ENCODE assay signal across 8 cellular contexts in genomic region chr2:218404351-218405145, GRCh38. TPM values are rescaled to one million over a fixed set of nuclear protein-coding genes. Genes with fewer than 3 reads are reported as not detected.
DNase-seq lines count a peak whose midpoint lies in the region; ATAC-seq and TF ChIP-seq lines count a peak whose summit lies in the region.
"Had no signal": no experiment of that assay in that cellular context is flagged by ENCODE, and none has a peak within 500 bp of the region (broad histone marks: within the 10 kb centered on the region; RNA-seq: fewer than 3 reads in every experiment).

No MANE protein-coding gene starts in this region.

- no peak overlapping the region for H3K23ac ChIP-seq in IMR-90 (ENCODE audit: low read depth, low read length)

- peaks cover 13% of the 10 kb centered on the region; the same call in 1 of the 2 replicates for H4K20me1 ChIP-seq in IMR-90 (ENCODE audit: insufficient read depth, low read length)

- TF ChIP-seq POLR2A in IMR-90 (IDR thresholded peaks at IDR 0.05; ENCODE audit: low read depth, low read length) (no peak), testis (IDR thresholded peaks at IDR 0.05) (no peak)

- H2BK120ac ChIP-seq in IMR-90 (ENCODE audit: low read depth, low read length): no peak overlapping the region

- H2AFZ ChIP-seq in IMR-90 (replicated peaks; ENCODE audit: low read length, poor library complexity): no peak overlapping the region

- no CpG with 5 or more reads among the region's 18 CpGs for WGBS in IMR-90 (ENCODE audit: extremely low coverage in 2 of 2, insufficient read length in 1 of 2), 2 experiments
- WGBS in mesodermal cell (ENCODE audit: insufficient coverage in 2 of 2), 2 experiments: 92% methylated on average over 10 of the region's 18 CpGs
- 60 to 63% methylated on average over 12 to 18 of the region's 18 CpGs for WGBS in testis, 2 donors

- TF ChIP-seq RAD21 in IMR-90 (IDR thresholded peaks at IDR 0.05; ENCODE audit: low read length): no peak

- no peak overlapping the region for H2BK15ac ChIP-seq in IMR-90 (ENCODE audit: low read depth, low read length)

- no peaks in the 10 kb centered on the region for H3K27me3 ChIP-seq in IMR-90 (ENCODE audit: control insufficient read depth, insufficient read depth, low read length)
- no peaks in the 10 kb centered on the region for H3K27me3 ChIP-seq in adipocyte (replicated peaks; ENCODE audit: control insufficient read depth, insufficient read depth, low read length)
- no peaks in the 10 kb centered on the region for H3K27me3 ChIP-seq in testis

- H3K56ac ChIP-seq in IMR-90 (ENCODE audit: extremely low read depth, insufficient read depth, low read length): no peak overlapping the region

- peaks cover 26% of the 10 kb centered on the region for H3K36me3 ChIP-seq in IMR-90 (ENCODE audit: control insufficient read depth, insufficient read depth, low read length)
- peaks cover 22% of the 10 kb centered on the region for H3K36me3 ChIP-seq in adipocyte (ENCODE audit: control insufficient read depth, insufficient read depth, low read length, severe bottlenecking)
- H3K36me3 ChIP-seq in mesodermal cell (ENCODE audit: control insufficient read depth, insufficient read depth, low read length): peaks cover 45% of the 10 kb centered on the region
- no peaks in the 10 kb centered on the region for H3K36me3 ChIP-seq in testis (ENCODE audit: low read depth, missing control alignments)

- no peak for ATAC-seq in IMR-90 (ENCODE audit: low read depth)
- ATAC-seq in HG03565 (IDR thresholded peaks at IDR 0.05; ENCODE audit: unreplicated experiment): no peak
- ATAC-seq in GM19452 (IDR thresholded peaks at IDR 0.05; ENCODE audit: unreplicated experiment): no peak
- ATAC-seq in HG02678 (IDR thresholded peaks at IDR 0.05; ENCODE audit: unreplicated experiment): no peak

- H4K8ac ChIP-seq in IMR-90 (ENCODE audit: low read depth in 2 of 2, low read length in 2 of 2): no peak overlapping the region

- no TSS peak for BruUV-seq in IMR-90 (replicated peaks; lab: Mats Ljungman, UMichigan)

- H2AK9ac ChIP-seq in IMR-90 (replicated peaks; ENCODE audit: low read depth, low read length, poor library complexity): peak overlapping the region; percentile 70

- POLR2A ChIA-PET in IMR-90 (lab: Charles Lee; ENCODE audit: unreplicated experiment): no interaction called here

- H3K18ac ChIP-seq in IMR-90 (ENCODE audit: low read depth, low read length): no peak overlapping the region

- in situ Hi-C loops in IMR-90 (cut with MboI; ENCODE audit: low sequenced_read_pairs): loop anchor here (5.0 to 10.0 kb wide), 2 partner anchors 58 to 250 kb away; partner anchors contain the start of genes BCS1L and ZNF142

- no peak overlapping the region for H4K5ac ChIP-seq in IMR-90 (ENCODE audit: low read depth, low read length)

- H4K91ac ChIP-seq in IMR-90 (ENCODE audit: insufficient read depth, low read depth, low read length): no peak overlapping the region

- CTCF ChIA-PET in IMR-90 (lab: Yijun Ruan, JAX): interaction anchor here (0.6 kb wide), 1 partner anchor 111 kb away, joined by 4 read pairs; no protein-coding TSS in a partner anchor

- no peak for DNase-seq in IMR-90
- no peak for DNase-seq in adipocyte (ENCODE audit: low read depth)
- DNase-seq in testis: no peak
- DNase-seq: activated CD4-positive, alpha-beta T cell treated with anti-CD3 and anti-CD28 coated beads for 48 hours had no signal

- no peak overlapping the region for H3K14ac ChIP-seq in IMR-90 (replicated peaks; ENCODE audit: low read depth, low read length)

- H2BK20ac ChIP-seq in IMR-90 (ENCODE audit: low read depth, low read length): no peak overlapping the region

- H3K4me3 ChIP-seq in IMR-90 (ENCODE audit: insufficient read depth, low read depth, low read length) (no peak overlapping the region), adipocyte (ENCODE audit: low read length) (no peak overlapping the region), mesodermal cell (ENCODE audit: extremely low read depth, insufficient read depth, low read length, poor library complexity, severe bottlenecking) (no peak overlapping the region), testis (no peak overlapping the region)

- H3K9me3 ChIP-seq in IMR-90 (ENCODE audit: control insufficient read depth, insufficient read depth, low read length) (no peaks in the 10 kb centered on the region), adipocyte (ENCODE audit: control insufficient read depth, low read length) (no peaks in the 10 kb centered on the region), mesodermal cell (ENCODE audit: control insufficient read depth, low read length) (no peaks in the 10 kb centered on the region), testis (no peaks in the 10 kb centered on the region)

- TF ChIP-seq CTCF in IMR-90 (conservative IDR thresholded peaks at IDR 0.05; ENCODE audit: low read depth, low read length) (no peak), testis (IDR thresholded peaks at IDR 0.05) (no peak)

- H3K9me1 ChIP-seq in IMR-90 (ENCODE audit: insufficient read depth, low read length): peaks cover 4% of the 10 kb centered on the region; the same call in 1 of the 2 replicates

- H3K9ac ChIP-seq in IMR-90 (ENCODE audit: low read depth, low read length) (no peak overlapping the region), adipocyte (ENCODE audit: low read length) (peak overlapping the region; percentile 84)

- intact Hi-C loops in IMR-90 (cut with micrococcal nuclease) (no loop called here), testis (cut with DNase I; ENCODE audit: low total_unique reads) (loop anchor here (10.0 kb wide), 1 partner anchor 150 kb away; no protein-coding TSS in a partner anchor)

- peaks cover 0 to 28% of the 10 kb centered on the region in 2 experiments; a peak in 2 of 4 replicates for H3K79me1 ChIP-seq in IMR-90 (ENCODE audit: low read depth in 1 of 2, low read length in 2 of 2)

- no peak overlapping the region for H2AK5ac ChIP-seq in IMR-90 (ENCODE audit: low read depth, low read length)

- no peak overlapping the region for H3K27ac ChIP-seq in IMR-90 (ENCODE audit: insufficient read depth, low read length)
- peak overlapping the region; percentile 92 for H3K27ac ChIP-seq in mesodermal cell (ENCODE audit: low read depth, low read length, severe bottlenecking)
- peak overlapping the region; percentile 66 to 90 for H3K27ac ChIP-seq in testis

- H3K4me2 ChIP-seq in IMR-90 (ENCODE audit: low read depth, low read length): no peak overlapping the region

- no peak overlapping the region for H2BK5ac ChIP-seq in IMR-90 (ENCODE audit: low read depth, low read length, poor library complexity, severe bottlenecking)

- no peak overlapping the region; the same call in 1 of the 2 replicates for H3K4ac ChIP-seq in IMR-90 (ENCODE audit: low read depth, low read length)

- H3K4me1 ChIP-seq in IMR-90 (ENCODE audit: control insufficient read depth, insufficient read depth, low read length) (peaks cover 21% of the 10 kb centered on the region), adipocyte (ENCODE audit: control insufficient read depth, insufficient read depth, low read length) (peaks cover 42% of the 10 kb centered on the region), mesodermal cell (ENCODE audit: control insufficient read depth, insufficient read depth, low read length, poor library complexity, severe bottlenecking) (peaks cover 25% of the 10 kb centered on the region), testis (peaks cover 37% of the 10 kb centered on the region)

- dilution Hi-C loops in IMR-90 (cut with HindIII; ENCODE audit: low sequenced_read_pairs, unreplicated experiment): no loop called here

TF ChIP-seq in IMR-90, 13 proteins besides CTCF, POLR2A, EP300 and RAD21 (continues in another document):
- TF ChIP-seq, protein P1, sequence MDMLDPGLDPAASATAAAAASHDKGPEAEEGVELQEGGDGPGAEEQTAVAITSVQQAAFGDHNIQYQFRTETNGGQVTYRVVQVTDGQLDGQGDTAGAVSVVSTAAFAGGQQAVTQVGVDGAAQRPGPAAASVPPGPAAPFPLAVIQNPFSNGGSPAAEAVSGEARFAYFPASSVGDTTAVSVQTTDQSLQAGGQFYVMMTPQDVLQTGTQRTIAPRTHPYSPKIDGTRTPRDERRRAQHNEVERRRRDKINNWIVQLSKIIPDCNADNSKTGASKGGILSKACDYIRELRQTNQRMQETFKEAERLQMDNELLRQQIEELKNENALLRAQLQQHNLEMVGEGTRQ (IDR thresholded peaks at IDR 0.05; ENCODE audit: low read depth, low read length): no peak
- TF ChIP-seq CHD1 (IDR thresholded peaks at IDR 0.05; ENCODE audit: low read depth, low read length): no peak
- TF ChIP-seq SMC3 (IDR thresholded peaks at IDR 0.05; ENCODE audit: low read depth, low read length): no peak
- no peak for TF ChIP-seq RCOR1 (IDR thresholded peaks at IDR 0.05; ENCODE audit: insufficient replicate concordance, low read length)

RNA-seq across cellular contexts. Expression of gene CTDSP1, which starts 4.9 kb away (rescaled TPM):
- total RNA-seq in IMR-90 (2012; rRNA removed): 17.5 and 19.7 TPM in 2 replicates
- polyA plus RNA-seq in IMR-90 (2012; rRNA removed): 64.3 and 68.2 TPM in 2 replicates
- 61.8 and 79.5 TPM in 2 replicates for polyA plus RNA-seq in IMR-90 (2012; cell fraction: cytosol; rRNA removed)
- 64.2 and 103 TPM in 2 replicates for polyA plus RNA-seq in IMR-90 (2012; cell fraction: nucleus; rRNA removed; ENCODE audit: low replicate concordance)
- polyA plus RNA-seq in mesodermal cell (2013, experiment 1 of 2): 49.6 TPM
- 48.4 TPM for polyA plus RNA-seq in mesodermal cell (2013, experiment 2 of 2)
- total RNA-seq in testis: 10 to 100 TPM; 60.7 to 87.3 TPM
- polyA plus RNA-seq in testis (ENCODE audit: insufficient read depth, low read depth, low replicate concordance): 65.2 TPM

RNA-seq across cellular contexts. Expression of gene VIL1, which starts 14.4 kb away (rescaled TPM):
- not detected in 2 replicates for total RNA-seq in IMR-90 (2012; rRNA removed)
- not detected in 2 replicates for polyA plus RNA-seq in IMR-90 (2012; rRNA removed)
- polyA plus RNA-seq in IMR-90 (2012; cell fraction: cytosol; rRNA removed): not detected in 2 replicates
- polyA plus RNA-seq in IMR-90 (2012; cell fraction: nucleus; rRNA removed; ENCODE audit: low replicate concordance): not detected in 2 replicates
- not detected for polyA plus RNA-seq in mesodermal cell (2013, experiment 1 of 2)
- not detected for polyA plus RNA-seq in mesodermal cell (2013, experiment 2 of 2)
- under 1 TPM; 0.50 to 0.71 TPM for total RNA-seq in testis
- polyA plus RNA-seq in testis (ENCODE audit: insufficient read depth, low read depth, low replicate concordance): 1.6 TPM

RNA-seq across cellular contexts. Expression of gene SLC11A1, which starts 22.5 kb away (rescaled TPM):
- under 0.01 TPM in 2 replicates for total RNA-seq in IMR-90 (2012; rRNA removed)
- polyA plus RNA-seq in IMR-90 (2012; rRNA removed): 0.03 and 0.07 TPM in 2 replicates
- 0.02 and 0.03 TPM in 2 replicates for polyA plus RNA-seq in IMR-90 (2012; cell fraction: cytosol; rRNA removed)
- polyA plus RNA-seq in IMR-90 (2012; cell fraction: nucleus; rRNA removed; ENCODE audit: low replicate concordance): 0.06 and 0.07 TPM in 2 replicates
- not detected for polyA plus RNA-seq in mesodermal cell (2013, experiment 1 of 2)
- 0.10 TPM for polyA plus RNA-seq in mesodermal cell (2013, experiment 2 of 2)
- 10 to 100 TPM; 12.7 to 32.3 TPM for total RNA-seq in testis
- 2.8 TPM for polyA plus RNA-seq in testis (ENCODE audit: insufficient read depth, low read depth, low replicate concordance)

RNA-seq across cellular contexts. Expression of gene CATIP, which starts 47.9 kb away (rescaled TPM):
- not detected in 2 replicates for total RNA-seq in IMR-90 (2012; rRNA removed)
- polyA plus RNA-seq in IMR-90 (2012; rRNA removed): not detected in 2 replicates
- not detected in 2 replicates for polyA plus RNA-seq in IMR-90 (2012; cell fraction: cytosol; rRNA removed)
- polyA plus RNA-seq in IMR-90 (2012; cell fraction: nucleus; rRNA removed; ENCODE audit: low replicate concordance): not detected in 2 replicates
- polyA plus RNA-seq in mesodermal cell (2013, experiment 1 of 2): not detected
- 0.30 TPM for polyA plus RNA-seq in mesodermal cell (2013, experiment 2 of 2)
- total RNA-seq in testis: 1 to 10 TPM; 2.0 to 5.7 TPM
- 19.6 TPM for polyA plus RNA-seq in testis (ENCODE audit: insufficient read depth, low read depth, low replicate concordance)

Comparison
In these comparisons a context has a peak if more than half of its experiments do, and no peak if none do; other contexts are left out.
1. RNA of gene SLC11A1, which starts 22.5 kb away (total RNA-seq): 12.7 to 32.3 TPM in testis; under 0.01 TPM in IMR-90; every median in the first group is over 10 times any median in the second.